Comparison of ENCODE assay signal across 17 cellular contexts in genomic region chr21:45168522-45168921, GRCh38.
DNase-seq lines count a peak whose midpoint lies in the region; ATAC-seq, FAIRE-seq and TF ChIP-seq lines count a peak whose summit lies in the region.
"Had no signal": no experiment of that assay in that cellular context is flagged by ENCODE, and none has a peak within 500 bp of the region (broad histone marks: within the 10 kb centered on the region; RNA-seq: fewer than 3 reads in every experiment).

No MANE protein-coding gene starts in this region.

- H3K4me2 ChIP-seq in astrocyte (ENCODE audit: low read length) = no peak overlapping the region

- peaks cover 7% of the 10 kb centered on the region for H3K79me2 ChIP-seq in astrocyte (ENCODE audit: insufficient read depth, low read length)

- in situ Hi-C loops in G401 (cut with HindIII; ENCODE audit: low sequenced_read_pairs) = no loop called here

- no peak for TF ChIP-seq CTCF in astrocyte (IDR thresholded peaks at IDR 0.05; ENCODE audit: insufficient read depth, low read depth, low read length)
- TF ChIP-seq CTCF in glutamatergic neuron (IDR thresholded peaks at IDR 0.05; ENCODE audit: partially characterized antibody, unreplicated experiment) = no peak
- no peak for TF ChIP-seq CTCF in foreskin fibroblast (IDR thresholded peaks at IDR 0.05; ENCODE audit: low read depth, low read length)

- H3K36me3 Mint-ChIP-seq in astrocyte (ENCODE audit: low read depth, unreplicated experiment) = peaks cover 6% of the 10 kb centered on the region
- peaks cover 4% of the 10 kb centered on the region for H3K36me3 Mint-ChIP-seq in glutamatergic neuron (ENCODE audit: unreplicated experiment)

- H3K4me1 Mint-ChIP-seq in astrocyte (ENCODE audit: low read depth, unreplicated experiment) (peaks cover 13% of the 10 kb centered on the region), glutamatergic neuron (ENCODE audit: low read depth, unreplicated experiment) (peaks cover 31% of the 10 kb centered on the region)

- no peak overlapping the region for H3K4me3 ChIP-seq in astrocyte (ENCODE audit: insufficient read depth, low read depth, low read length)
- H3K4me3 ChIP-seq in skeletal muscle tissue (ENCODE audit: low read length in 3 of 3) = no peak overlapping the region
- no peak overlapping the region for H3K4me3 ChIP-seq in foreskin fibroblast (ENCODE audit: low read depth in 1 of 2, low read length in 2 of 2)

- H3K9me3 Mint-ChIP-seq in astrocyte (ENCODE audit: unreplicated experiment) (no peaks in the 10 kb centered on the region), glutamatergic neuron (ENCODE audit: unreplicated experiment) (peaks cover 12% of the 10 kb centered on the region)
- H3K9me3 Mint-ChIP-seq: CD8-positive, alpha-beta T cell had no signal

- H3K27me3 Mint-ChIP-seq in astrocyte (ENCODE audit: low read depth, unreplicated experiment) = no peaks in the 10 kb centered on the region
- peaks cover 3% of the 10 kb centered on the region for H3K27me3 Mint-ChIP-seq in glutamatergic neuron (ENCODE audit: unreplicated experiment)

- DNase-seq in G401 (ENCODE audit: low spot score) = peak; percentile 56
- DNase-seq in astrocyte (ENCODE audit: low read depth) = no peak
- DNase-seq in glutamatergic neuron = no peak
- no peak for DNase-seq in activated T-cell treated with anti-CD3 and anti-CD28 coated beads for 4 hours
- DNase-seq in foreskin fibroblast = no peak
- DNase-seq: BE2C, DMS79, Kasumi-1, MM.1S, NCI-H1092 treated with DMSO at 0.1 percent for 48 hours, NCI-H2081 treated with DMSO at 0.1 percent for 48 hours, NCI-H510A treated with DMSO at 0.1 percent for 48 hours had no signal

- H3K4me1 ChIP-seq in astrocyte (ENCODE audit: insufficient read depth, low read length) = no peaks in the 10 kb centered on the region
- peaks cover 25 to 37% (median 35%) of the 10 kb centered on the region in 3 donors for H3K4me1 ChIP-seq in skeletal muscle tissue (ENCODE audit: control insufficient read depth in 3 of 3, insufficient read depth in 3 of 3, low read length in 3 of 3)
- H3K4me1 ChIP-seq: BE2C had no signal

- no peaks in the 10 kb centered on the region for H3K36me3 ChIP-seq in astrocyte (ENCODE audit: insufficient read depth, low read length)
- peaks cover 5 to 6% (median 5%) of the 10 kb centered on the region in 3 donors for H3K36me3 ChIP-seq in skeletal muscle tissue (ENCODE audit: control insufficient read depth in 3 of 3, insufficient read depth in 3 of 3, low read length in 3 of 3)
- H3K36me3 ChIP-seq: BE2C had no signal

- no peaks in the 10 kb centered on the region for H4K20me1 ChIP-seq in astrocyte (ENCODE audit: insufficient read depth, low read length)

- no peaks in the 10 kb centered on the region for H3K27me3 ChIP-seq in astrocyte (ENCODE audit: insufficient read depth, low read length)
- H3K27me3 ChIP-seq in skeletal muscle tissue (ENCODE audit: control insufficient read depth in 3 of 3, insufficient read depth in 3 of 3, low read length in 3 of 3) = no peaks in the 10 kb centered on the region
- H3K27me3 ChIP-seq: BE2C had no signal

- H3K9ac ChIP-seq in astrocyte (ENCODE audit: low read length) (no peak overlapping the region), skeletal muscle tissue (ENCODE audit: low read depth in 1 of 3, low read length in 3 of 3) (no peak overlapping the region)

- ATAC-seq in GM19035 (IDR thresholded peaks at IDR 0.05; ENCODE audit: unreplicated experiment) = no peak
- ATAC-seq: CD8-positive, alpha-beta T cell had no signal

- no peak for FAIRE-seq in astrocyte (lab: Jason Lieb, UNC)
- FAIRE-seq: D721Med, H1 had no signal

- peak overlapping the region; percentile 47 for H3K27ac Mint-ChIP-seq in astrocyte (ENCODE audit: unreplicated experiment)
- no peak overlapping the region for H3K27ac Mint-ChIP-seq in glutamatergic neuron (ENCODE audit: unreplicated experiment)
- H3K27ac Mint-ChIP-seq: CD8-positive, alpha-beta T cell had no signal

- no peaks in the 10 kb centered on the region for H3K9me3 ChIP-seq in astrocyte (ENCODE audit: insufficient read depth, low read depth, low read length)
- H3K9me3 ChIP-seq in skeletal muscle tissue (ENCODE audit: control insufficient read depth in 3 of 3, low read length in 3 of 3) = no peaks in the 10 kb centered on the region
- H3K9me3 ChIP-seq: BE2C had no signal

- H3K27ac ChIP-seq in astrocyte (ENCODE audit: low read depth, low read length) (no peak overlapping the region), skeletal muscle tissue (ENCODE audit: low read depth, low read length) (peak overlapping the region; percentile 10)

- no peak overlapping the region for H3K4me3 Mint-ChIP-seq in astrocyte (ENCODE audit: unreplicated experiment)
- H3K4me3 Mint-ChIP-seq in glutamatergic neuron (ENCODE audit: unreplicated experiment) = peak overlapping the region; percentile 47
- H3K4me3 Mint-ChIP-seq: CD8-positive, alpha-beta T cell had no signal

- no peak overlapping the region for H2AFZ ChIP-seq in astrocyte (ENCODE audit: low read depth, low read length)
